8 cellular contexts compared by ENCODE assay signal in the genomic region with DNA sequence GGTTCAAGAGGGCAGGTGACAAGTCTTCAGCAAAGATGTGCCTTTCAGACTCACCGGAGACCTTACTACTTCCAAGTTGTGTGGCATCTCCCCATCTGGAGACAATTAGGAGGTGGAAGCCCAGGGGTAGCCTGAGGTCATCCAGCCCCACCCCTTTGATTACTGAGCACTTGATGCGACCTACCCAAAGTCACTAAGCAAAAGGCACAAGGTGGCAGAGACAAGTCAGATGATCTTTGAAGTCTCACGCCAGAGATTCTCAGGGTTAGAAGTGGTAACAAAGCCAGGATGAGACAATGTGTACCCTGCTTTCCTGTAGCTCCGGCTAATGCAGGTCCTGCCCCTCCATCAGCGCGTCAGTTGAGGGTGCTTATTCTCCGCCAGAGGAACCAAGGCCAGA. TPM values are rescaled to one million over a fixed set of nuclear protein-coding genes. Genes with fewer than 3 reads are reported as not detected.
A peak's percentile ranks its signal among the peaks of the same experiment; 100 is the strongest.
DNase-seq lines count a peak whose midpoint lies in the region; ATAC-seq and TF ChIP-seq lines count a peak whose summit lies in the region.

No MANE protein-coding gene starts in this region.

- intact Hi-C loops in activated CD4-positive, alpha-beta memory T cell treated with anti-CD3 and anti-CD28 coated beads for 36 hours (cut with micrococcal nuclease) = loop anchor here (1.0 to 5.0 kb wide), 8 partner anchors 12 to 626 kb away; a partner anchor contains a TSS
- intact Hi-C loops in right cardiac atrium (cut with DNase I) = loop anchor here in 3 of 4 donors (5.0 to 10.0 kb wide), 5 partner anchors 199 to 496 kb away; no protein-coding TSS in a partner anchor

- H3K27me3 ChIP-seq in WERI-Rb-1 (ENCODE audit: insufficient read depth, low read depth, severe bottlenecking) = no peaks in the 10 kb centered on the region
- H3K27me3 ChIP-seq in right cardiac atrium (ENCODE audit: control insufficient read depth, insufficient read depth) = no peaks in the 10 kb centered on the region

- peaks cover 8% of the 10 kb centered on the region for H3K4me1 ChIP-seq in right cardiac atrium (ENCODE audit: control insufficient read depth, insufficient read depth, low read length)

- DNase-seq in activated CD4-positive, alpha-beta memory T cell treated with anti-CD3 and anti-CD28 coated beads for 36 hours = no peak
- DNase-seq in activated CD4-positive, alpha-beta memory T cell treated with anti-CD3 and anti-CD28 coated beads, Interleukin-2, amount 10 ng/mL, durations not matched to agents 7 days and 5 days = no peak
- DNase-seq in WERI-Rb-1 (peak; percentile 13), right cardiac atrium (peak in 1 of 3 donors; percentile 53), activated gamma-delta T cell (lab: John Stamatoyannopoulos, UW) (no peak)

- no peaks in the 10 kb centered on the region for H3K27me3 Mint-ChIP-seq in activated CD4-positive, alpha-beta memory T cell treated with anti-CD3 and anti-CD28 coated beads for 36 hours
- H3K27me3 Mint-ChIP-seq in activated CD4-positive, alpha-beta memory T cell treated with anti-CD3 and anti-CD28 coated beads, Interleukin-2, amount 10 ng/mL, durations not matched to agents 7 days and 5 days = no peaks in the 10 kb centered on the region

- WGBS in right cardiac atrium = 59% methylated on average over 7 of the region's 7 CpGs

- H3K9me3 ChIP-seq in WERI-Rb-1 (ENCODE audit: severe bottlenecking) = no peaks in the 10 kb centered on the region
- no peaks in the 10 kb centered on the region for H3K9me3 ChIP-seq in right cardiac atrium (ENCODE audit: control insufficient read depth, low read length)

- CTCF ChIA-PET in activated CD4-positive, alpha-beta memory T cell treated with anti-CD3 and anti-CD28 coated beads for 36 hours (lab: Charles Lee) = interaction anchor here (1.0 kb wide), 1 partner anchor 201 kb away, joined by 3 read pairs; no protein-coding TSS in a partner anchor
- CTCF ChIA-PET in activated CD4-positive, alpha-beta memory T cell treated with anti-CD3 and anti-CD28 coated beads, Interleukin-2, amount 10 ng/mL, durations not matched to agents 7 days and 5 days (lab: Charles Lee) = interaction anchor here (0.7 to 2.3 kb wide), 2 partner anchors 12 to 271 kb away, joined by 3 to 11 read pairs; no protein-coding TSS in a partner anchor

- no peak for TF ChIP-seq CTCF in WERI-Rb-1 (IDR thresholded peaks at IDR 0.05; ENCODE audit: low read depth, low read length)

- peak in 1 of 2 donors; percentile 4 for ATAC-seq in right cardiac atrium
- ATAC-seq in activated CD4-positive, CD25-positive, alpha-beta regulatory T cell treated with anti-CD3 and anti-CD28 coated beads, Interleukin-2, amount 50 U/mL, for 24 hours = no peak
- ATAC-seq in HG02678 (IDR thresholded peaks at IDR 0.05; ENCODE audit: unreplicated experiment) = no peak

- POLR2A ChIA-PET in activated CD4-positive, alpha-beta memory T cell treated with anti-CD3 and anti-CD28 coated beads for 36 hours (lab: Charles Lee) = no interaction called here
- POLR2A ChIA-PET in activated CD4-positive, alpha-beta memory T cell treated with anti-CD3 and anti-CD28 coated beads, Interleukin-2, amount 10 ng/mL, durations not matched to agents 7 days and 5 days (lab: Charles Lee) = interaction anchor here (1.0 to 3.4 kb wide), 4 partner anchors 11 to 242 kb away, joined by 3 to 20 read pairs (median 4); no protein-coding TSS in a partner anchor

- no peaks in the 10 kb centered on the region for H3K36me3 ChIP-seq in WERI-Rb-1

- H3K27ac ChIP-seq in WERI-Rb-1 (no peak overlapping the region), right cardiac atrium (ENCODE audit: low read length) (peak overlapping the region; percentile 81), temporal lobe (ENCODE audit: low read depth, low read length) (peak overlapping the region; percentile 27)

- H3K36me3 Mint-ChIP-seq in activated CD4-positive, alpha-beta memory T cell treated with anti-CD3 and anti-CD28 coated beads for 36 hours = peaks cover 14% of the 10 kb centered on the region
- peaks cover 6% of the 10 kb centered on the region for H3K36me3 Mint-ChIP-seq in activated CD4-positive, alpha-beta memory T cell treated with anti-CD3 and anti-CD28 coated beads, Interleukin-2, amount 10 ng/mL, durations not matched to agents 7 days and 5 days (ENCODE audit: low read depth)

- peak overlapping the region; percentile 85 for H3K4me3 Mint-ChIP-seq in activated CD4-positive, alpha-beta memory T cell treated with anti-CD3 and anti-CD28 coated beads for 36 hours
- no peak overlapping the region for H3K4me3 Mint-ChIP-seq in activated CD4-positive, alpha-beta memory T cell treated with anti-CD3 and anti-CD28 coated beads, Interleukin-2, amount 10 ng/mL, durations not matched to agents 7 days and 5 days

- H3K4me3 ChIP-seq in WERI-Rb-1 (ENCODE audit: low read depth, low read length) (no peak overlapping the region), right cardiac atrium (ENCODE audit: low read length) (no peak overlapping the region)

- H3K4me1 Mint-ChIP-seq in activated CD4-positive, alpha-beta memory T cell treated with anti-CD3 and anti-CD28 coated beads for 36 hours (ENCODE audit: low read depth) = peaks cover 58% of the 10 kb centered on the region
- peaks cover 37% of the 10 kb centered on the region for H3K4me1 Mint-ChIP-seq in activated CD4-positive, alpha-beta memory T cell treated with anti-CD3 and anti-CD28 coated beads, Interleukin-2, amount 10 ng/mL, durations not matched to agents 7 days and 5 days

- H3K27ac Mint-ChIP-seq in activated CD4-positive, alpha-beta memory T cell treated with anti-CD3 and anti-CD28 coated beads for 36 hours = peak overlapping the region; percentile 42
- no peak overlapping the region for H3K27ac Mint-ChIP-seq in activated CD4-positive, alpha-beta memory T cell treated with anti-CD3 and anti-CD28 coated beads, Interleukin-2, amount 10 ng/mL, durations not matched to agents 7 days and 5 days

- H3K9me3 Mint-ChIP-seq in activated CD4-positive, alpha-beta memory T cell treated with anti-CD3 and anti-CD28 coated beads for 36 hours = no peaks in the 10 kb centered on the region
- H3K9me3 Mint-ChIP-seq in activated CD4-positive, alpha-beta memory T cell treated with anti-CD3 and anti-CD28 coated beads, Interleukin-2, amount 10 ng/mL, durations not matched to agents 7 days and 5 days = no peaks in the 10 kb centered on the region

RNA-seq across cellular contexts. Expression of a gene that starts 1.4 kb away (rescaled TPM):
- 10 to 100 TPM; 59.1 to 63.5 TPM for total RNA-seq in activated CD4-positive, alpha-beta memory T cell treated with anti-CD3 and anti-CD28 coated beads for 36 hours
- 10 to 100 TPM; 73.1 to 78.3 TPM for total RNA-seq in activated CD4-positive, alpha-beta memory T cell treated with anti-CD3 and anti-CD28 coated beads, Interleukin-2, amount 10 ng/mL, durations not matched to agents 7 days and 5 days
- total RNA-seq in right cardiac atrium (100 to 1,000 TPM; 116 to 146 (median 125) TPM), temporal lobe (29.7 TPM)
- 31.5 TPM for polyA plus RNA-seq in right cardiac atrium
